9 cellular contexts compared by ENCODE assay signal in genomic region chr14:93430889-93431670, GRCh38. TPM values are rescaled to one million over a fixed set of nuclear protein-coding genes. Genes with fewer than 3 reads are reported as not detected.
DNase-seq lines count a peak whose midpoint lies in the region; ATAC-seq and TF ChIP-seq lines count a peak whose summit lies in the region.
"Had no signal": no experiment of that assay in that cellular context is flagged by ENCODE, and none has a peak within 500 bp of the region (broad histone marks: within the 10 kb centered on the region; RNA-seq: fewer than 3 reads in every experiment).

TSS of gene UNC79 (plus strand) at chr14:93430939. CDS start at chr14:93431030, 91 bp downstream.

- H3K27me3 Mint-ChIP-seq in CD8-positive, alpha-beta T cell (ENCODE audit: low read depth) = peaks cover 46% of the 10 kb centered on the region

- peaks cover 9% of the 10 kb centered on the region for H3K9me3 Mint-ChIP-seq in CD8-positive, alpha-beta T cell

- intact Hi-C loops in head of caudate nucleus (cut with DNase I) = loop anchor here (5.0 kb wide), 1 partner anchor 99 kb away; the partner anchor contains the start of gene BTBD7
- intact Hi-C loops in CD8-positive, alpha-beta T cell (cut with DNase I, micrococcal nuclease) = no loop called here

- no peaks in the 10 kb centered on the region for H3K4me1 ChIP-seq in CD8-positive, alpha-beta T cell (ENCODE audit: insufficient read depth, low read length)

- CTCF ChIA-PET in CD8-positive, alpha-beta T cell (lab: Charles Lee) = no interaction called here

- H3K4me3 Mint-ChIP-seq in CD8-positive, alpha-beta T cell = no peak within 1 kb of the TSS

- TF ChIP-seq CTCF in NB4 (IDR thresholded peaks at IDR 0.05; ENCODE audit: low read depth, low read length) = no peak
- TF ChIP-seq CTCF in retinal pigment epithelial cell (conservative IDR thresholded peaks at IDR 0.05; ENCODE audit: low read depth, low read length) = no peak
- no peak for TF ChIP-seq CTCF in CD8-positive, alpha-beta T cell (IDR thresholded peaks at IDR 0.05)

- TF ChIP-seq POLR2A in NB4 (IDR thresholded peaks at IDR 0.05; ENCODE audit: extremely low read depth, insufficient read length) = no peak

- POLR2A ChIA-PET in CD8-positive, alpha-beta T cell (lab: Charles Lee) = no interaction called here

- no peaks in the 10 kb centered on the region for H3K4me1 Mint-ChIP-seq in CD8-positive, alpha-beta T cell (ENCODE audit: low read depth)

- no peak for ATAC-seq in CD8-positive, alpha-beta T cell
- ATAC-seq in HG03095 (IDR thresholded peaks at IDR 0.05; ENCODE audit: unreplicated experiment) = no peak

- no peaks in the 10 kb centered on the region for H3K36me3 ChIP-seq in CD8-positive, alpha-beta T cell (ENCODE audit: insufficient read depth, low read length)

- no peaks in the 10 kb centered on the region for H3K36me3 Mint-ChIP-seq in CD8-positive, alpha-beta T cell

- no peak within 1 kb of the TSS for H3K4me3 ChIP-seq in NB4 (ENCODE audit: low read depth, low read length)
- H3K4me3 ChIP-seq in retinal pigment epithelial cell (ENCODE audit: low read length) = peak within 1 kb of the TSS; percentile 38
- H3K4me3 ChIP-seq in CD8-positive, alpha-beta T cell (ENCODE audit: low read depth, low read length) = no peak within 1 kb of the TSS

- peaks cover 10% of the 10 kb centered on the region for H3K27me3 ChIP-seq in CD8-positive, alpha-beta T cell (ENCODE audit: insufficient read depth, low read length)

- DNase-seq in NB4 (ENCODE audit: low read depth) = peak; percentile 20
- DNase-seq in head of caudate nucleus = peak; percentile 64 to 93 (median 83)
- DNase-seq in retinal pigment epithelial cell (ENCODE audit: low read depth) = no peak
- no peak for DNase-seq in CD8-positive, alpha-beta T cell
- DNase-seq in GM19238 (ENCODE audit: insufficient read length, low spot score) = no peak
- no peak for DNase-seq in mucosa of gallbladder (ENCODE audit: low spot score)
- DNase-seq: amniotic stem cell had no signal

- H3K27ac Mint-ChIP-seq in CD8-positive, alpha-beta T cell = no peak within 1 kb of the TSS

- H3K27ac ChIP-seq in CD8-positive, alpha-beta T cell (ENCODE audit: low read depth, low read length) = no peak within 1 kb of the TSS

- peaks cover 5% of the 10 kb centered on the region for H3K9me3 ChIP-seq in CD8-positive, alpha-beta T cell (ENCODE audit: low read length)

TF ChIP-seq in PFSK-1, 5 proteins besides CTCF, POLR2A, EP300 and RAD21:
- TF ChIP-seq POLR2AphosphoS5 (IDR thresholded peaks at IDR 0.05; ENCODE audit: low read depth, low read length) (no peak), REST (IDR thresholded peaks at IDR 0.05; ENCODE audit: insufficient read depth in 1 of 2, low read depth in 2 of 2, low read length in 2 of 2) (peak; percentile 68 to 90)
TF ChIP-seq in PFSK-1: peak in this region for 1.

RNA-seq across cellular contexts. Expression of gene UNC79, which starts in this region (rescaled TPM):
- polyA plus RNA-seq in PFSK-1 (2012; ENCODE audit: insufficient read length, low read depth) = not detected
- total RNA-seq in CD8-positive, alpha-beta T cell = not detected
- total RNA-seq in mucosa of gallbladder = 0.37 TPM

Comparison
In these comparisons a context has a peak if more than half of its experiments do, and no peak if none do; other contexts are left out.
1. DNase-seq: peak in NB4 (single experiment) and head of caudate nucleus (42 of 42); none in retinal pigment epithelial cell (single experiment), CD8-positive, alpha-beta T cell (0 of 7), GM19238 (single experiment) and mucosa of gallbladder (single experiment).